1 cellular context compared by ENCODE assay signal in genomic region chr17:39164675-39165143, GRCh38.
TF ChIP-seq lines count a peak whose summit lies in the region.

No MANE protein-coding gene starts in this region.

TF ChIP-seq in HepG2, 621 proteins besides CTCF, POLR2A, EP300 and RAD21 (continues in another document):
- TF ChIP-seq NFYB (CRISPR knock-in tag; IDR thresholded peaks at IDR 0.05), result peak; percentile 72
- peak; percentile 79 for TF ChIP-seq NFYC (CRISPR knock-in tag; IDR thresholded peaks at IDR 0.05)
- TF ChIP-seq PAWR (CRISPR knock-in tag; IDR thresholded peaks at IDR 0.05; ENCODE audit: borderline replicate concordance), result no peak
- TF ChIP-seq ATRX (CRISPR knock-in tag; IDR thresholded peaks at IDR 0.05; ENCODE audit: borderline replicate concordance), result no peak
- no peak for TF ChIP-seq SIX1 (CRISPR knock-in tag; IDR thresholded peaks at IDR 0.05; ENCODE audit: borderline replicate concordance)
- no peak for TF ChIP-seq SMARCC2 (IDR thresholded peaks at IDR 0.05)
- no peak for TF ChIP-seq REPIN1 (CRISPR knock-in tag; IDR thresholded peaks at IDR 0.05; ENCODE audit: borderline replicate concordance, low read depth)
- no peak for TF ChIP-seq ZKSCAN8 (CRISPR knock-in tag; IDR thresholded peaks at IDR 0.05; ENCODE audit: borderline replicate concordance)
- no peak for TF ChIP-seq ZNF607 (CRISPR knock-in tag; IDR thresholded peaks at IDR 0.05; ENCODE audit: borderline replicate concordance)
- no peak for TF ChIP-seq HOXA5 (CRISPR knock-in tag; IDR thresholded peaks at IDR 0.05)
- no peak for TF ChIP-seq ZNF709 (CRISPR knock-in tag; IDR thresholded peaks at IDR 0.05)
- TF ChIP-seq TFAP4 (IDR thresholded peaks at IDR 0.05; ENCODE audit: borderline replicate concordance, low read depth), result no peak
- TF ChIP-seq ZFP41 (CRISPR knock-in tag; IDR thresholded peaks at IDR 0.05; ENCODE audit: borderline replicate concordance), result no peak
- no peak for TF ChIP-seq RFX5 (IDR thresholded peaks at IDR 0.05; ENCODE audit: low read depth, low read length)
- no peak for TF ChIP-seq BHLHE40 (IDR thresholded peaks at IDR 0.05; ENCODE audit: low read length)
- TF ChIP-seq REL (CRISPR knock-in tag; conservative IDR thresholded peaks at IDR 0.05), result no peak
- peak; percentile 79 for TF ChIP-seq SP2 (CRISPR knock-in tag; IDR thresholded peaks at IDR 0.05)
- TF ChIP-seq ASH2L (IDR thresholded peaks at IDR 0.05; ENCODE audit: insufficient read length, low read depth, low read length), result peak; percentile 24
- no peak for TF ChIP-seq TEF (CRISPR knock-in tag; IDR thresholded peaks at IDR 0.05)
- no peak for TF ChIP-seq ZNF282 (IDR thresholded peaks at IDR 0.05; ENCODE audit: partially characterized antibody)
- TF ChIP-seq HMGXB4 (CRISPR knock-in tag; IDR thresholded peaks at IDR 0.05; ENCODE audit: borderline replicate concordance in 1 of 2, low read depth in 1 of 2), result peak; percentile 24 to 32; a peak in 1 of 4 replicates
- TF ChIP-seq TRAFD1 (CRISPR knock-in tag; IDR thresholded peaks at IDR 0.05; ENCODE audit: borderline replicate concordance), result no peak
- TF ChIP-seq ZNF83 (CRISPR knock-in tag; IDR thresholded peaks at IDR 0.05; ENCODE audit: borderline replicate concordance), result no peak
- TF ChIP-seq PATZ1 (CRISPR knock-in tag; IDR thresholded peaks at IDR 0.05), result peak; percentile 59
- no peak for TF ChIP-seq ISL2 (CRISPR knock-in tag; IDR thresholded peaks at IDR 0.05)
- TF ChIP-seq CREM (IDR thresholded peaks at IDR 0.05), result no peak
- TF ChIP-seq CREM (CRISPR knock-in tag; IDR thresholded peaks at IDR 0.05), result no peak
- TF ChIP-seq ZNF143 (CRISPR knock-in tag; IDR thresholded peaks at IDR 0.05), result no peak
- TF ChIP-seq NR2F1 (CRISPR knock-in tag; IDR thresholded peaks at IDR 0.05), result no peak
- no peak for TF ChIP-seq MBNL3 (CRISPR knock-in tag; conservative IDR thresholded peaks at IDR 0.05)
- TF ChIP-seq ZBTB7A (CRISPR knock-in tag; IDR thresholded peaks at IDR 0.05), result no peak
- no peak for TF ChIP-seq GTF2F1 (IDR thresholded peaks at IDR 0.05; ENCODE audit: low read length)
- no peak for TF ChIP-seq SRSF1 (optimal IDR thresholded peaks at IDR 0.05; ENCODE audit: low read depth, low read length)
- TF ChIP-seq E2F1 (CRISPR knock-in tag; IDR thresholded peaks at IDR 0.05), result no peak
- TF ChIP-seq PAX8 (CRISPR knock-in tag; IDR thresholded peaks at IDR 0.05; ENCODE audit: borderline replicate concordance), result no peak
- no peak for TF ChIP-seq KMT2B (CRISPR knock-in tag; IDR thresholded peaks at IDR 0.05)
- no peak for TF ChIP-seq ZKSCAN5 (CRISPR knock-in tag; IDR thresholded peaks at IDR 0.05)
- no peak for TF ChIP-seq JDP2 (CRISPR knock-in tag; IDR thresholded peaks at IDR 0.05; ENCODE audit: borderline replicate concordance)
- no peak for TF ChIP-seq HNRNPH1 (optimal IDR thresholded peaks at IDR 0.05; ENCODE audit: low read depth, low read length)
- TF ChIP-seq FOXC1 (CRISPR knock-in tag; IDR thresholded peaks at IDR 0.05; ENCODE audit: borderline replicate concordance), result no peak
- no peak for TF ChIP-seq ZNF674 (CRISPR knock-in tag; IDR thresholded peaks at IDR 0.05; ENCODE audit: low read depth)
- no peak for TF ChIP-seq GFI1 (CRISPR knock-in tag; IDR thresholded peaks at IDR 0.05; ENCODE audit: borderline replicate concordance)
- no peak for TF ChIP-seq ZNF20 (CRISPR knock-in tag; IDR thresholded peaks at IDR 0.05)
- TF ChIP-seq XRCC5 (optimal IDR thresholded peaks at IDR 0.05; ENCODE audit: low read length), result peak; percentile 96
- TF ChIP-seq TAF15 (IDR thresholded peaks at IDR 0.05; ENCODE audit: low read depth, low read length, poor library complexity, severe bottlenecking), result no peak
- no peak for TF ChIP-seq GATA4 (IDR thresholded peaks at IDR 0.05; ENCODE audit: borderline replicate concordance, low read depth)
- no peak for TF ChIP-seq ZNF672 (CRISPR knock-in tag; IDR thresholded peaks at IDR 0.05)
- TF ChIP-seq PRMT3 (CRISPR knock-in tag; IDR thresholded peaks at IDR 0.05; ENCODE audit: borderline replicate concordance, low read depth), result no peak
- no peak for TF ChIP-seq ZNF784 (CRISPR knock-in tag; IDR thresholded peaks at IDR 0.05; ENCODE audit: borderline replicate concordance)
- TF ChIP-seq CHD2 (IDR thresholded peaks at IDR 0.05; ENCODE audit: low read depth, low read length), result no peak
- TF ChIP-seq AKNA (CRISPR knock-in tag; IDR thresholded peaks at IDR 0.05; ENCODE audit: borderline replicate concordance), result no peak
- no peak for TF ChIP-seq SRY (CRISPR knock-in tag; IDR thresholded peaks at IDR 0.05)
- TF ChIP-seq ZNF512 (CRISPR knock-in tag; IDR thresholded peaks at IDR 0.05), result no peak
- no peak for TF ChIP-seq ZC3H4 (CRISPR knock-in tag; IDR thresholded peaks at IDR 0.05; ENCODE audit: borderline replicate concordance)
- TF ChIP-seq SNAPC2 (CRISPR knock-in tag; IDR thresholded peaks at IDR 0.05), result no peak
- no peak for TF ChIP-seq NFKBIZ (CRISPR knock-in tag; IDR thresholded peaks at IDR 0.05)
- TF ChIP-seq GMEB1 (CRISPR knock-in tag; IDR thresholded peaks at IDR 0.05; ENCODE audit: borderline replicate concordance), result no peak
